Comparison of ENCODE assay signal across 12 cellular contexts in the genomic region with DNA sequence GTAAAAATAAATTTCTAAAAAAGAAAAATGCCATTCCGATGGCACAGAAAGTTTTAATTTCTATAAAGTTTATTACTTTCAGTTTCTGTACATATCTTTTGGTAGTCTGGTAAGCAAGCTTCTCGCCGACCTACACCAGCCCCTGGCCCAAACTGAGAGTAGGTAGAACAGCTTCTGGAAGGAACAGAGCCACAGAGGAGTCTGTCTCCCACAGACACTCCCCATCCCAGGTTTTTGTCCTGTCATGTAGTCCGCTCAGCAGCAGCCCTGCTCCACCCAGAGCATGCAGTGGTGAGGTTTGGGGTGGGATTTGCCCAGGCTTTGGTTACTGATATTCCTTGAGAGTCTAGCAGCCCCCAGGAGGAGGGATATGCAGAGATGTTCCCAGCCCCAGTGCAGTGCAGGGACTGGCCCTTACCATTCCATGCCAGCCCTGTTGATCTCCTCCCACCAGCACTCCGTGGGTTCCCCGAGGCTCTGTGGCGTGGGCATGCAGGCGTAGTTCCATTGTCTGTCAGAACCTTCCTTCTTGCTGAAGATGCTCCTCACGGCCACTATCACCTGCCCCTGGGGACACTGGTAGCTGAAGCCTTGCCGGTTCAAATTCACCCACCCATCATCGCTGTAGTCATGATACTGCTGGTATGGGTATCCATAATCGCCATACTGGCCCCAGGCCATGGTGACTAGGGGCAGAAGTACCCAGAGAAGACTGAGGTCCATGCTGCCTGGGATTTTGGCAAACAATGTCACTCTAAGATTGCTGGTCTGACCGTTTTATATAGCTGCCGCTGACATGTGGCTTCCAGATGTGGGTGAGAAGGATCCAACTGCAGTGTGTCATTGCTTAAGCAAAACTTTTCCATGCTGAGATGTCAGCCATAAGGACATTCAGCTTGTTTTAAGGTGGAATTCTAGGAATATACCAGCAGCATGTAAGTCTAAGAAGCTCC. TPM values are rescaled to one million over a fixed set of nuclear protein-coding genes. Genes with fewer than 3 reads are reported as not detected.
DNase-seq lines count a peak whose midpoint lies in the region; ATAC-seq and TF ChIP-seq lines count a peak whose summit lies in the region.
"Had no signal": no experiment of that assay in that cellular context is flagged by ENCODE, and none has a peak within 500 bp of the region (broad histone marks: within the 10 kb centered on the region; RNA-seq: fewer than 3 reads in every experiment).

Gene DPT (minus strand): TSS at position 755 of the 953 bp plus-strand sequence. CDS start 32 bp downstream, at position 723.

- DNase-seq in GOT3 (lab: John Stamatoyannopoulos, UW) (peak; percentile 60), esophagus muscularis mucosa (ENCODE audit: extremely low spot score) (no peak), mesenteric fat pad (ENCODE audit: low spot score) (no peak), suprapubic skin (ENCODE audit: low spot score in 2 of 2) (peak; percentile 73 to 86), MV-4-11 (lab: John Stamatoyannopoulos, UW) (no peak), left lobe of liver (ENCODE audit: low spot score) (no peak), SHP77 (lab: John Stamatoyannopoulos, UW) (no peak)
- DNase-seq: adrenal gland; nucleus accumbens; PC-9; stimulated activated CD4-positive, alpha-beta T cell treated with anti-CD3 and anti-CD28 coated beads, Interleukin-4, amount 100 ng/mL, for 24 hours had no signal

- no peak for TF ChIP-seq CTCF in esophagus muscularis mucosa (IDR thresholded peaks at IDR 0.05)
- no peak for TF ChIP-seq CTCF in suprapubic skin (IDR thresholded peaks at IDR 0.05)

- intact Hi-C loops in esophagus muscularis mucosa (cut with DNase I): no loop called here

- ATAC-seq in left lobe of liver (no peak), HG03469 (IDR thresholded peaks at IDR 0.05; ENCODE audit: unreplicated experiment) (no peak)

- no peaks in the 10 kb centered on the region for H3K27me3 ChIP-seq in esophagus muscularis mucosa
- H3K27me3 ChIP-seq in suprapubic skin: no peaks in the 10 kb centered on the region
- H3K27me3 ChIP-seq: adrenal gland had no signal

- no peaks in the 10 kb centered on the region for H3K9me3 ChIP-seq in esophagus muscularis mucosa
- H3K9me3 ChIP-seq in suprapubic skin: no peaks in the 10 kb centered on the region
- H3K9me3 ChIP-seq: adrenal gland had no signal

- peak within 1 kb of the TSS; percentile 37 to 53 (median 42) for H3K4me3 ChIP-seq in esophagus muscularis mucosa
- peak within 1 kb of the TSS; percentile 33 for H3K4me3 ChIP-seq in suprapubic skin
- H3K4me3 ChIP-seq: adrenal gland, PC-9 had no signal

- peak within 1 kb of the TSS in 3 of 4 donors; percentile 24 to 65 (median 63) for H3K27ac ChIP-seq in esophagus muscularis mucosa (replicated peaks in 1 of 4)
- no peak within 1 kb of the TSS for H3K27ac ChIP-seq in suprapubic skin
- H3K27ac ChIP-seq: PC-9 had no signal

- 72% methylated on average over 14 of the region's 14 CpGs for WGBS in esophagus muscularis mucosa
- WGBS in suprapubic skin: 69% methylated on average over 10 of the region's 14 CpGs

- no peak for TF ChIP-seq POLR2A in esophagus muscularis mucosa (IDR thresholded peaks at IDR 0.05; ENCODE audit: low read depth)
- peak in 1 of 2 donors; percentile 38 for TF ChIP-seq POLR2A in suprapubic skin (IDR thresholded peaks at IDR 0.05)

- H3K4me1 ChIP-seq in esophagus muscularis mucosa (peaks cover 0 to 26% (median 4%) of the 10 kb centered on the region in 4 donors), suprapubic skin (peaks cover 11% of the 10 kb centered on the region)
- H3K4me1 ChIP-seq: adrenal gland had no signal

- H3K36me3 ChIP-seq in esophagus muscularis mucosa: no peaks in the 10 kb centered on the region
- no peaks in the 10 kb centered on the region for H3K36me3 ChIP-seq in suprapubic skin
- H3K36me3 ChIP-seq: adrenal gland had no signal

- TF ChIP-seq EP300 in esophagus muscularis mucosa (IDR thresholded peaks at IDR 0.05) (no peak), suprapubic skin (IDR thresholded peaks at IDR 0.05) (no peak)

RNA-seq across cellular contexts. Expression of gene DPT, which starts in this region (rescaled TPM):
- total RNA-seq in esophagus muscularis mucosa (100 to 1,000 TPM in 3 of 4 donors, 10 to 100 TPM in 1; 95.3 to 190 (median 138) TPM), mesenteric fat pad (310 TPM), suprapubic skin (10 to 100 TPM in 3 of 4 donors, 1 to 10 TPM in 1; 7.2 to 23.6 (median 14.4) TPM), left lobe of liver (1.3 TPM)
- total RNA-seq: PC-9 had no signal

Comparison
In these comparisons a context has a peak if more than half of its experiments do, and no peak if none do; other contexts are left out.
1. DNase-seq: peak in GOT3 (single experiment) and suprapubic skin (2 of 2); none in esophagus muscularis mucosa (single experiment), mesenteric fat pad (single experiment), MV-4-11 (single experiment), left lobe of liver (single experiment) and SHP77 (0 of 2).